In genomic region chr4:123599920-123600394, GRCh38 we compare ENCODE assay signal across 2 cellular contexts.
TF ChIP-seq lines count a peak whose summit lies in the region.

No MANE protein-coding gene starts in this region.

TF ChIP-seq in SK-N-SH, 30 proteins besides CTCF, POLR2A, EP300 and RAD21 (continued from another document):
- no peak for TF ChIP-seq IRF3 (IDR thresholded peaks at IDR 0.05; ENCODE audit: low read depth, low read length)
- no peak for TF ChIP-seq MEF2A (IDR thresholded peaks at IDR 0.05; ENCODE audit: borderline replicate concordance, low read depth)
- TF ChIP-seq TEAD4 (IDR thresholded peaks at IDR 0.05; ENCODE audit: borderline replicate concordance, insufficient read depth), result no peak
- no peak for TF ChIP-seq USF1 (IDR thresholded peaks at IDR 0.05; ENCODE audit: borderline replicate concordance, low read depth)
- TF ChIP-seq REST (IDR thresholded peaks at IDR 0.05; ENCODE audit: low read depth, low read length), result no peak
- TF ChIP-seq TAF1 (IDR thresholded peaks at IDR 0.05; ENCODE audit: borderline replicate concordance, low read depth, low read length), result no peak
- no peak for TF ChIP-seq SIN3A (IDR thresholded peaks at IDR 0.05; ENCODE audit: borderline replicate concordance, low read depth, low read length)
TF ChIP-seq in SK-N-SH: peak in this region for 0.

TF ChIP-seq in SK-N-SH treated with all-trans-retinoic acid at 6 μM for 48 hours, 23 proteins besides CTCF, POLR2A, EP300 and RAD21 (continued from another document):
- TF ChIP-seq CSRNP3 (CRISPR knock-in tag; IDR thresholded peaks at IDR 0.05), result no peak
- TF ChIP-seq POU6F1 (CRISPR knock-in tag; IDR thresholded peaks at IDR 0.05; ENCODE audit: borderline replicate concordance, low read depth), result no peak
- TF ChIP-seq ZNF8 (CRISPR knock-in tag; IDR thresholded peaks at IDR 0.05), result no peak
- TF ChIP-seq ARNTL (CRISPR knock-in tag; IDR thresholded peaks at IDR 0.05; ENCODE audit: borderline replicate concordance, low read depth), result no peak
- TF ChIP-seq TOX (CRISPR knock-in tag; IDR thresholded peaks at IDR 0.05; ENCODE audit: borderline replicate concordance), result no peak
- no peak for TF ChIP-seq TCF4 (CRISPR knock-in tag; IDR thresholded peaks at IDR 0.05; ENCODE audit: borderline replicate concordance)
- TF ChIP-seq PPARA (CRISPR knock-in tag; IDR thresholded peaks at IDR 0.05; ENCODE audit: borderline replicate concordance), result no peak
- TF ChIP-seq ISL1 (CRISPR knock-in tag; IDR thresholded peaks at IDR 0.05), result no peak
- no peak for TF ChIP-seq GLIS3 (CRISPR knock-in tag; IDR thresholded peaks at IDR 0.05)
TF ChIP-seq in SK-N-SH treated with all-trans-retinoic acid at 6 μM for 48 hours: peak in this region for 0.
